15 cellular contexts compared by ENCODE assay signal in the genomic region with DNA sequence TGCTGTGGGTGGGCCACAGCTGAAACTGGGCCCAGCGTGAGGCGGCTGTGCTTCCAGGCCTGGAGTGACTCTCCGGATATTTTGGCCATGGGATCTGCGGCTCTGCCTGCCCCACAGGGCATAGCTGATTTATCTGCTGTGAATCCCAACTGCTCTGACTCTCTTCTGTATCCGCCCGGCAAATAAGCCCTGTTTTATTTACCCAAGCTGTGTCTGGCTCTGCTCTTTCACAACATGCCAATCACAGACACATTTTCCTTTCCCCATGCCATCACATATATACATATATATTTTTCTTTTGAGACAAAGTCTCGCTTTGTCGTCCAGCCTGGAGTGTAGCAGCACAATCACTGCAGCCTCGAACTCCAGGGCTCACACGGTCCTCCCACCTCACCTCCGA. TPM values are rescaled to one million over a fixed set of nuclear protein-coding genes. Genes with fewer than 3 reads are reported as not detected.
DNase-seq lines count a peak whose midpoint lies in the region; ATAC-seq, FAIRE-seq and TF ChIP-seq lines count a peak whose summit lies in the region.
"Had no signal": no experiment of that assay in that cellular context is flagged by ENCODE, and none has a peak within 500 bp of the region (broad histone marks: within the 10 kb centered on the region; RNA-seq: fewer than 3 reads in every experiment).

No MANE protein-coding gene starts in this region.

- no peak for TF ChIP-seq RAD21 in HepG2 (CRISPR knock-in tag; IDR thresholded peaks at IDR 0.05)

- H3K27me3 ChIP-seq in HepG2 (ENCODE audit: control insufficient read depth in 1 of 2, insufficient read depth in 2 of 2, low read length in 2 of 2) (no peaks in the 10 kb centered on the region), right lobe of liver (no peaks in the 10 kb centered on the region), gastrocnemius medialis (no peaks in the 10 kb centered on the region)
- H3K27me3 ChIP-seq: BLaER1 had no signal

- H3K9me3 Mint-ChIP-seq in endothelial cell (ENCODE audit: unreplicated experiment) = no peaks in the 10 kb centered on the region
- H3K9me3 Mint-ChIP-seq: CD4-positive, alpha-beta memory T cell had no signal

- intact Hi-C loops in HepG2 (cut with micrococcal nuclease; ENCODE audit: unreplicated experiment) (loop anchor here (10.0 kb wide), 1 partner anchor 88 kb away; no protein-coding TSS in a partner anchor), right lobe of liver (cut with DNase I) (no loop called here), gastrocnemius medialis (cut with DNase I; ENCODE audit: low total_unique reads) (loop anchor here (2.0 kb wide), 1 partner anchor 14 kb away; no protein-coding TSS in a partner anchor), head of caudate nucleus (cut with DNase I) (no loop called here)

- peaks cover 2% of the 10 kb centered on the region for H3K27me3 Mint-ChIP-seq in endothelial cell (ENCODE audit: unreplicated experiment)
- H3K27me3 Mint-ChIP-seq: CD4-positive, alpha-beta memory T cell had no signal

- POLR2A ChIA-PET in HepG2 (lab: Yijun Ruan, JAX) = interaction anchor here (1.9 kb wide), 1 partner anchor 34 kb away, joined by 5 read pairs; the partner anchor contains the start of genes GTF3C1 and KATNIP

- H3K4me3 ChIP-seq in HepG2 (replicated peaks in 1 of 3; ENCODE audit: insufficient read depth in 1 of 3, low read depth in 2 of 3, low read length in 3 of 3) (no peak overlapping the region), right lobe of liver (no peak overlapping the region), gastrocnemius medialis (no peak overlapping the region)
- H3K4me3 ChIP-seq: BLaER1 had no signal

- peak overlapping the region; percentile 68 for H3K27ac Mint-ChIP-seq in endothelial cell (ENCODE audit: unreplicated experiment)

- 94% methylated on average over 11 of the region's 11 CpGs for WGBS in HepG2 (ENCODE audit: low lambda C conversion rate)
- WGBS in right lobe of liver (ENCODE audit: insufficient coverage, low coverage, low lambda C conversion rate, missing lambda C conversion rate) = 91% methylated on average over 11 of the region's 11 CpGs

- no TSS peak for BruUV-seq in HepG2 (replicated peaks; lab: Mats Ljungman, UMichigan)

- in situ Hi-C loops in HepG2 (cut with HindIII; ENCODE audit: extremely low pct_ligation_motif_present, low pct_unique_long_range_greater_than_20kb) (no loop called here), gastrocnemius medialis (cut with MboI; ENCODE audit: low sequenced_read_pairs in 4 of 4) (no loop called here)

- H3K9me3 ChIP-seq in HepG2 (ENCODE audit: low read length) = no peaks in the 10 kb centered on the region
- no peaks in the 10 kb centered on the region for H3K9me3 ChIP-seq in right lobe of liver
- no peaks in the 10 kb centered on the region for H3K9me3 ChIP-seq in gastrocnemius medialis
- H3K9me3 ChIP-seq: BLaER1 had no signal

- TF ChIP-seq CTCF in HepG2 (CRISPR knock-in tag; IDR thresholded peaks at IDR 0.05) (no peak), right lobe of liver (IDR thresholded peaks at IDR 0.05) (no peak), endothelial cell (IDR thresholded peaks at IDR 0.05; ENCODE audit: unreplicated experiment) (no peak), gastrocnemius medialis (IDR thresholded peaks at IDR 0.05 in 4 of 5, conservative IDR thresholded peaks at IDR 0.05 in 1 of 5) (no peak)

- TF ChIP-seq EP300 in HepG2 (IDR thresholded peaks at IDR 0.05; ENCODE audit: low read depth in 2 of 2, low read length in 2 of 2) = no peak
- TF ChIP-seq EP300 in HepG2 (CRISPR knock-in tag; IDR thresholded peaks at IDR 0.05; ENCODE audit: borderline replicate concordance) = no peak

- H4K20me1 ChIP-seq in HepG2 (ENCODE audit: insufficient read depth, low read length) = peaks cover 9% of the 10 kb centered on the region; the same call in 1 of the 2 replicates

- H3K4me3 Mint-ChIP-seq in endothelial cell (ENCODE audit: unreplicated experiment) = peak overlapping the region; percentile 56
- H3K4me3 Mint-ChIP-seq: CD4-positive, alpha-beta memory T cell had no signal

- H3K4me1 ChIP-seq in HepG2 (ENCODE audit: insufficient read depth, low read length) = peaks cover 13% of the 10 kb centered on the region
- no peaks in the 10 kb centered on the region for H3K4me1 ChIP-seq in right lobe of liver
- H3K4me1 ChIP-seq in gastrocnemius medialis = peaks cover 52 to 60% of the 10 kb centered on the region in 2 donors
- H3K4me1 ChIP-seq: BLaER1 had no signal

- H3K9ac ChIP-seq in HepG2 (ENCODE audit: insufficient read depth, low read depth, low read length) = no peak overlapping the region
- H3K9ac ChIP-seq: BLaER1 had no signal

- H3K27ac ChIP-seq in HepG2 (ENCODE audit: extremely low read length, insufficient read depth, low read length) = no peak overlapping the region
- no peak overlapping the region for H3K27ac ChIP-seq in right lobe of liver
- H3K27ac ChIP-seq in gastrocnemius medialis = peak overlapping the region; percentile 96 to 98 (median 98)
- H3K27ac ChIP-seq: BLaER1 had no signal

- no peaks in the 10 kb centered on the region for H3K79me2 ChIP-seq in HepG2 (ENCODE audit: insufficient read depth, low read length)

- no peak for DNase-seq in HepG2 (ENCODE audit: low spot score)
- DNase-seq in right lobe of liver = no peak
- no peak for DNase-seq in endothelial cell (ENCODE audit: low spot score)
- no peak for DNase-seq in gastrocnemius medialis
- no peak for DNase-seq in head of caudate nucleus
- no peak for DNase-seq in activated CD8-positive, alpha-beta memory T cell treated with anti-CD3 and anti-CD28 coated beads, Interleukin-2, amount 50 U/mL, for 4 hours
- DNase-seq in NCI-H2029 (lab: John Stamatoyannopoulos, UW) = no peak
- DNase-seq: CD4-positive, alpha-beta memory T cell; NCI-H1105 treated with DMSO at 0.1 percent for 48 hours; NCI-H1694 treated with DMSO at 0.1 percent for 48 hours; NCI-H2107; NCI-H510A; NCI-H774; SIG-M5 had no signal

- TF ChIP-seq POLR2A in HepG2 (IDR thresholded peaks at IDR 0.05; ENCODE audit: insufficient read depth in 1 of 2, low read depth in 2 of 2, low read length in 2 of 2) (no peak), right lobe of liver (IDR thresholded peaks at IDR 0.05) (no peak), gastrocnemius medialis (IDR thresholded peaks at IDR 0.05) (no peak)

- ATAC-seq in HepG2 (peak; percentile 7; the same call in 1 of the 3 replicates), right lobe of liver (no peak), gastrocnemius medialis (no peak)

- CTCF ChIA-PET in HepG2 (lab: Yijun Ruan, JAX; ENCODE audit: low intra/inter-chr PET ratio, low total read pairs) = no interaction called here

- H3K36me3 Mint-ChIP-seq in endothelial cell (ENCODE audit: low read depth, unreplicated experiment) = peaks cover 48% of the 10 kb centered on the region

- H3K4me1 Mint-ChIP-seq in endothelial cell (ENCODE audit: unreplicated experiment) = no peaks in the 10 kb centered on the region

- no peak for FAIRE-seq in HepG2 (lab: Jason Lieb, UNC)

- H2AFZ ChIP-seq in HepG2 (ENCODE audit: low read length) = no peak overlapping the region

- no peak overlapping the region for H3K4me2 ChIP-seq in HepG2 (ENCODE audit: low read depth, low read length)
- H3K4me2 ChIP-seq: BLaER1 had no signal

- H3K36me3 ChIP-seq in HepG2 (replicated peaks in 1 of 2; ENCODE audit: control insufficient read depth in 1 of 2, insufficient read depth in 2 of 2, low read length in 2 of 2) = peaks cover 30 to 77% of the 10 kb centered on the region in 2 experiments
- H3K36me3 ChIP-seq in right lobe of liver = no peaks in the 10 kb centered on the region
- peaks cover 0 to 10% of the 10 kb centered on the region in 2 donors for H3K36me3 ChIP-seq in gastrocnemius medialis

RNA-seq across cellular contexts. Expression of gene GTF3C1, which starts 33.4 kb away (rescaled TPM):
- total RNA-seq in HepG2 (2016; rRNA removed; fragmentation: Illumina TruSeq; extraction: Trizol) = 44.9 and 72.7 TPM in 2 replicates
- 15.7 and 16.0 TPM in 2 replicates for total RNA-seq in HepG2 (2016; cell fraction: cytosol; rRNA removed; fragmentation: Illumina TruSeq; extraction: Trizol; ENCODE audit: low read depth)
- total RNA-seq in HepG2 (2016; cell fraction: insoluble cytoplasmic fraction; rRNA removed; fragmentation: Illumina TruSeq; extraction: Trizol) = 34.4 and 74.8 TPM in 2 replicates
- 23.3 and 26.6 TPM in 2 replicates for total RNA-seq in HepG2 (2016; cell fraction: membrane; rRNA removed; fragmentation: Illumina TruSeq; extraction: Trizol)
- total RNA-seq in HepG2 (2016; cell fraction: nucleus; rRNA removed; fragmentation: Illumina TruSeq; extraction: Trizol) = 94.4 and 99.1 TPM in 2 replicates
- 29.2 and 36.7 TPM in 2 replicates for polyA plus RNA-seq in HepG2 (2011; rRNA removed)
- polyA plus RNA-seq in HepG2 (2011; cell fraction: cytosol; rRNA removed) = 23.4 and 32.3 TPM in 2 replicates
- 116 and 121 TPM in 2 replicates for polyA plus RNA-seq in HepG2 (2011; cell fraction: nucleus; rRNA removed)
- polyA plus RNA-seq in HepG2 (2012) = 36.5 and 37.3 TPM in 2 replicates
- 7.7 TPM in 2 replicates for polyA plus RNA-seq in HepG2 (2016; cell fraction: cytosol; fragmentation: Illumina TruSeq; extraction: Trizol; ENCODE audit: low read depth)
- polyA plus RNA-seq in HepG2 (2016; cell fraction: insoluble cytoplasmic fraction; fragmentation: Illumina TruSeq; extraction: Trizol; ENCODE audit: low read depth) = 36.4 and 43.1 TPM in 2 replicates
- polyA plus RNA-seq in HepG2 (2016; cell fraction: membrane; fragmentation: Illumina TruSeq; extraction: Trizol; ENCODE audit: low read depth) = 12.2 and 12.6 TPM in 2 replicates
- polyA plus RNA-seq in HepG2 (2016; cell fraction: nucleus; fragmentation: Illumina TruSeq; extraction: Trizol; ENCODE audit: insufficient read depth, low read depth) = 147 and 157 TPM in 2 replicates
- 64.4 and 114 TPM in 2 replicates for polyA minus RNA-seq in HepG2 (2011; rRNA and poly(A)+ RNA removed; ENCODE audit: low replicate concordance)
- polyA minus RNA-seq in HepG2 (2011; cell fraction: cytosol; rRNA and poly(A)+ RNA removed) = 73.8 and 74.4 TPM in 2 replicates
- polyA minus RNA-seq in HepG2 (2011; cell fraction: nucleus; rRNA and poly(A)+ RNA removed) = 75.6 and 96.5 TPM in 2 replicates
- total RNA-seq in right lobe of liver = 10 to 100 TPM; 25.3 to 53.3 (median 26.9) TPM
- 98.7 TPM for total RNA-seq in endothelial cell (ENCODE audit: unreplicated experiment)
- total RNA-seq in gastrocnemius medialis = 100 to 1,000 TPM in 1 of 4 donors, 10 to 100 TPM in 3; 52.0 to 108 (median 67.8) TPM

RNA-seq across cellular contexts. Expression of gene KATNIP, which starts 33.6 kb away (rescaled TPM):
- total RNA-seq in HepG2 (2016; rRNA removed; fragmentation: Illumina TruSeq; extraction: Trizol) (11.8 and 12.0 TPM in 2 replicates), right lobe of liver (10 to 100 TPM in 1 of 6 experiments, 1 to 10 TPM in 5; 6.1 to 10.2 (median 7.6) TPM), endothelial cell (ENCODE audit: unreplicated experiment) (26.2 TPM), gastrocnemius medialis (10 to 100 TPM in 1 of 4 donors, 1 to 10 TPM in 3; 6.3 to 12.1 (median 7.7) TPM)
- 1.4 and 2.9 TPM in 2 replicates for total RNA-seq in HepG2 (2016; cell fraction: cytosol; rRNA removed; fragmentation: Illumina TruSeq; extraction: Trizol; ENCODE audit: low read depth)
- total RNA-seq in HepG2 (2016; cell fraction: insoluble cytoplasmic fraction; rRNA removed; fragmentation: Illumina TruSeq; extraction: Trizol) = 11.9 and 13.3 TPM in 2 replicates
- 3.3 and 4.4 TPM in 2 replicates for total RNA-seq in HepG2 (2016; cell fraction: membrane; rRNA removed; fragmentation: Illumina TruSeq; extraction: Trizol)
- 19.2 and 23.9 TPM in 2 replicates for total RNA-seq in HepG2 (2016; cell fraction: nucleus; rRNA removed; fragmentation: Illumina TruSeq; extraction: Trizol)
- 9.7 and 13.1 TPM in 2 replicates for polyA plus RNA-seq in HepG2 (2011; rRNA removed)
- 4.9 and 5.9 TPM in 2 replicates for polyA plus RNA-seq in HepG2 (2011; cell fraction: cytosol; rRNA removed)
- polyA plus RNA-seq in HepG2 (2011; cell fraction: nucleus; rRNA removed) = 69.4 and 79.1 TPM in 2 replicates
- polyA plus RNA-seq in HepG2 (2012) = 7.3 and 9.1 TPM in 2 replicates
- 0.67 and 0.72 TPM in 2 replicates for polyA plus RNA-seq in HepG2 (2016; cell fraction: cytosol; fragmentation: Illumina TruSeq; extraction: Trizol; ENCODE audit: low read depth)
- 5.8 and 8.3 TPM in 2 replicates for polyA plus RNA-seq in HepG2 (2016; cell fraction: insoluble cytoplasmic fraction; fragmentation: Illumina TruSeq; extraction: Trizol; ENCODE audit: low read depth)
- polyA plus RNA-seq in HepG2 (2016; cell fraction: membrane; fragmentation: Illumina TruSeq; extraction: Trizol; ENCODE audit: low read depth) = 0.84 and 1.0 TPM in 2 replicates
- polyA plus RNA-seq in HepG2 (2016; cell fraction: nucleus; fragmentation: Illumina TruSeq; extraction: Trizol; ENCODE audit: insufficient read depth, low read depth) = 26.4 and 32.6 TPM in 2 replicates
- polyA minus RNA-seq in HepG2 (2011; rRNA and poly(A)+ RNA removed; ENCODE audit: low replicate concordance) = 14.8 and 27.4 TPM in 2 replicates
- polyA minus RNA-seq in HepG2 (2011; cell fraction: cytosol; rRNA and poly(A)+ RNA removed) = 5.6 and 7.6 TPM in 2 replicates
- polyA minus RNA-seq in HepG2 (2011; cell fraction: nucleus; rRNA and poly(A)+ RNA removed) = 46.9 and 47.9 TPM in 2 replicates

Comparison
In these comparisons a context has a peak if more than half of its experiments do, and no peak if none do; other contexts are left out.
1. intact Hi-C loops: an anchor here in HepG2 (10.0 kb wide) and gastrocnemius medialis (2.0 kb wide); none called in right lobe of liver and head of caudate nucleus.
2. H3K27ac ChIP-seq: peak in gastrocnemius medialis (4 of 4); none in HepG2 (single experiment) and right lobe of liver (0 of 3).